Comparison of ENCODE assay signal across 8 cellular contexts in the genomic region with DNA sequence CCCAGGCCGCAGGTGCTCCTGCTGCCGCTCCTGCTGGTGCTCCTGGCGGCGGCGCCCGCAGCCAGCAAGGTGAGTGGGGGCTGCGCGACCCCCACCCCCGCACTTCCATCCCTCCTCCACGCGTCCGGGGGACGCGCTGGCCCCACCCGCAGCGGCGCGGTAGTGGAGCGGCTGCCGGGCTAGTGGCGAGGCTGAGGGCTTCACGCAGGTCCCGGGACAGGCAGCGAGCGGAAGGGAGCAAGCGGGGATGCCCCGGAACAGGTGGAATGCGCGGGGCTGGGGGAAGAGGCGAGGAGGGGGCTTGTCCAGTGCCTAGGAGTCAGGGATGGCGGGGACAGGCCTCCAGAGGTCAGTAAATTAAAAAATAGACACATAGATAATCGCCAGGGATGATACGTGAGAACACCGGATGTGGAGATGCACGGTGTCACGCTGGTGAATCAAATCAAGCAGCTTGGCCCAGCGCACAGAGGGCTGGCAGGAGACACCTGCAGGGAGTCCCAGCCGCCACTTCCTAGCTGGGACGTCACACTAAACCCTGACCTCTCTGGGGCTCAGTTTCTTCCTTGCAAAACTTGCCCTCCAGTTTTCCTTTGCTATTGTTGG. TPM values are rescaled to one million over a fixed set of nuclear protein-coding genes. Genes with fewer than 3 reads are reported as not detected.
A peak's percentile ranks its signal among the peaks of the same experiment; 100 is the strongest.
DNase-seq lines count a peak whose midpoint lies in the region; ATAC-seq and TF ChIP-seq lines count a peak whose summit lies in the region.

No MANE protein-coding gene starts in this region.

- H3K79me2 ChIP-seq in mammary epithelial cell (ENCODE audit: insufficient read depth, low read length) = no peaks in the 10 kb centered on the region

- no peaks in the 10 kb centered on the region for H3K27me3 Mint-ChIP-seq in memory B cell

- no peak for TF ChIP-seq EP300 in Ishikawa (IDR thresholded peaks at IDR 0.05; ENCODE audit: borderline replicate concordance)

- H3K4me1 ChIP-seq in mammary epithelial cell (ENCODE audit: insufficient read depth, low read length) (peaks cover 16% of the 10 kb centered on the region), aorta (ENCODE audit: control insufficient read depth in 1 of 2, insufficient read depth in 2 of 2, low read length in 2 of 2) (no peaks in the 10 kb centered on the region)

- TF ChIP-seq CTCF in mammary epithelial cell (conservative IDR thresholded peaks at IDR 0.05 in 1 of 2, IDR thresholded peaks at IDR 0.05 in 1 of 2; ENCODE audit: extremely low read depth in 1 of 2, insufficient read depth in 1 of 2, low read depth in 1 of 2, low read length in 2 of 2) = no peak

- H3K9me3 ChIP-seq in mammary epithelial cell (replicated peaks; ENCODE audit: insufficient read depth, low read length) = no peaks in the 10 kb centered on the region
- H3K9me3 ChIP-seq in aorta (ENCODE audit: control insufficient read depth, low read length) = no peaks in the 10 kb centered on the region

- peak; percentile 68 for ATAC-seq in GM21737 (IDR thresholded peaks at IDR 0.05; ENCODE audit: unreplicated experiment)
- peak; percentile 58 for ATAC-seq in memory B cell (ENCODE audit: low read depth)
- ATAC-seq in aorta (ENCODE audit: low FRiP score) = no peak

- peak overlapping the region; percentile 98 for H3K4me3 Mint-ChIP-seq in memory B cell

- peaks cover 40% of the 10 kb centered on the region for H3K4me1 Mint-ChIP-seq in memory B cell

- intact Hi-C loops in mammary epithelial cell (cut with micrococcal nuclease) (no loop called here), aorta (cut with DNase I) (no loop called here)

- in situ Hi-C loops in mammary epithelial cell (cut with MboI; ENCODE audit: low sequenced_read_pairs in 2 of 2) = no loop called here

- no peaks in the 10 kb centered on the region for H3K9me3 Mint-ChIP-seq in memory B cell

- no peak overlapping the region for H3K9ac ChIP-seq in mammary epithelial cell (ENCODE audit: insufficient read depth, low read length)

- TF ChIP-seq RAD21 in Ishikawa (IDR thresholded peaks at IDR 0.05; ENCODE audit: low read depth) = no peak

- H2AFZ ChIP-seq in mammary epithelial cell (ENCODE audit: low read depth, low read length) = peak overlapping the region; percentile 66

- no peak overlapping the region for H3K27ac ChIP-seq in mammary epithelial cell (ENCODE audit: insufficient read depth, low read depth, low read length)
- peak overlapping the region in 1 of 2 donors; percentile 58 for H3K27ac ChIP-seq in aorta (ENCODE audit: low read depth in 1 of 2, low read length in 2 of 2)

- H3K4me3 ChIP-seq in mammary epithelial cell (replicated peaks in 1 of 3; ENCODE audit: insufficient read depth in 1 of 3, low read depth in 2 of 3, low read length in 3 of 3) (peak overlapping the region in 2 of 3 experiments; percentile 43), aorta (ENCODE audit: low read length in 2 of 2) (peak overlapping the region; percentile 65 to 81)

- CTCF ChIA-PET in mammary epithelial cell (lab: Charles Lee; ENCODE audit: low non-redundant PET) = no interaction called here

- no TSS peak for BruUV-seq in mammary epithelial cell (replicated peaks; lab: Mats Ljungman, UMichigan)

- H4K20me1 ChIP-seq in mammary epithelial cell (ENCODE audit: insufficient read depth, low read length) = no peaks in the 10 kb centered on the region

- peaks cover 10% of the 10 kb centered on the region for H3K36me3 Mint-ChIP-seq in memory B cell

- 0% methylated on average over 1 of the region's 39 CpGs for WGBS in mammary epithelial cell (ENCODE audit: low coverage, missing lambda C conversion rate)
- 2% methylated on average over 33 to 39 of the region's 39 CpGs for WGBS in aorta, 2 donors

- H3K27me3 ChIP-seq in mammary epithelial cell (ENCODE audit: insufficient read depth, low read length) = peaks cover 17% of the 10 kb centered on the region
- no peaks in the 10 kb centered on the region for H3K27me3 ChIP-seq in aorta (ENCODE audit: control insufficient read depth in 1 of 2, insufficient read depth in 2 of 2, low read length in 1 of 2)

- DNase-seq in NCI-H82 (lab: John Stamatoyannopoulos, UW) (peak; percentile 38), NCI-H82 treated with DMSO at 0.1 percent for 48 hours (lab: John Stamatoyannopoulos, UW; ENCODE audit: unreplicated experiment) (no peak), mammary epithelial cell (no peak), memory B cell (ENCODE audit: low spot score in 2 of 2) (peak; percentile 40 to 50), aorta (no peak), HCEC 1CT (no peak)

- H3K27ac Mint-ChIP-seq in memory B cell = peak overlapping the region; percentile 91

- H3K36me3 ChIP-seq in mammary epithelial cell (ENCODE audit: insufficient read depth, low read length) (no peaks in the 10 kb centered on the region), aorta (ENCODE audit: control insufficient read depth in 1 of 2, insufficient read depth in 2 of 2, low read length in 1 of 2) (no peaks in the 10 kb centered on the region)

- dilution Hi-C loops in mammary epithelial cell (cut with HindIII; ENCODE audit: low sequenced_read_pairs) = no loop called here

- peak overlapping the region; percentile 97 for H3K4me2 ChIP-seq in mammary epithelial cell (ENCODE audit: insufficient read depth, low read depth, low read length)

TF ChIP-seq in Ishikawa, 13 proteins besides CTCF, POLR2A, EP300 and RAD21:
- TF ChIP-seq ZBTB7A (IDR thresholded peaks at IDR 0.05; ENCODE audit: low read depth) = peak; percentile 92
- TF ChIP-seq, protein P1, sequence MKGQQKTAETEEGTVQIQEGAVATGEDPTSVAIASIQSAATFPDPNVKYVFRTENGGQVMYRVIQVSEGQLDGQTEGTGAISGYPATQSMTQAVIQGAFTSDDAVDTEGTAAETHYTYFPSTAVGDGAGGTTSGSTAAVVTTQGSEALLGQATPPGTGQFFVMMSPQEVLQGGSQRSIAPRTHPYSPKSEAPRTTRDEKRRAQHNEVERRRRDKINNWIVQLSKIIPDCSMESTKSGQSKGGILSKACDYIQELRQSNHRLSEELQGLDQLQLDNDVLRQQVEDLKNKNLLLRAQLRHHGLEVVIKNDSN (IDR thresholded peaks at IDR 0.05) = no peak
- no peak for TF ChIP-seq YY1 (IDR thresholded peaks at IDR 0.05; ENCODE audit: low read depth)
- no peak for TF ChIP-seq NFIC (IDR thresholded peaks at IDR 0.05)
- no peak for TF ChIP-seq FOXM1 (IDR thresholded peaks at IDR 0.05; ENCODE audit: borderline replicate concordance, low read depth)
- TF ChIP-seq CREB1 (IDR thresholded peaks at IDR 0.05; ENCODE audit: low read depth) = no peak

RNA-seq across cellular contexts. Expression of a gene that starts 0.4 kb away (rescaled TPM):
- total RNA-seq in mammary epithelial cell (not detected), aorta (10 to 100 TPM; 11.4 to 17.8 TPM)
- polyA plus RNA-seq in mammary epithelial cell (not detected), aorta (10 to 100 TPM in 1 of 2 donors, 1 to 10 TPM in 1; 2.8 to 22.7 TPM)
- not detected for polyA minus RNA-seq in mammary epithelial cell

RNA-seq across cellular contexts. Expression of a gene that starts 0.8 kb away (rescaled TPM):
- total RNA-seq in mammary epithelial cell (under 1 TPM in 1 of 2 donors, not detected in 1; under 0.01 TPM), aorta (10 to 100 TPM; 14.1 to 15.8 TPM)
- polyA plus RNA-seq in mammary epithelial cell (0.01 TPM), aorta (10 to 100 TPM in 1 of 2 donors, 1 to 10 TPM in 1; 2.3 to 14.9 TPM)
- not detected for polyA minus RNA-seq in mammary epithelial cell

Comparison
In these comparisons a context has a peak if more than half of its experiments do, and no peak if none do; other contexts are left out.
1. DNase-seq: peak in NCI-H82 (single experiment) and memory B cell (2 of 2); none in NCI-H82 treated with DMSO at 0.1 percent for 48 hours (single experiment), mammary epithelial cell (single experiment), aorta (0 of 2) and HCEC 1CT (single experiment).
2. RNA of a gene that starts 0.4 kb away (total RNA-seq): 11.4 to 17.8 TPM in aorta; not detected in mammary epithelial cell; every median in the first group is over 10 times any median in the second.
3. RNA of a gene that starts 0.8 kb away (total RNA-seq): 14.1 to 15.8 TPM in aorta; under 0.01 TPM in mammary epithelial cell; every median in the first group is over 10 times any median in the second.